Comparison of ENCODE assay signal across 9 cellular contexts in genomic region chr1:38577937-38578443, GRCh38.
A peak's percentile ranks its signal among the peaks of the same experiment; 100 is the strongest.
DNase-seq lines count a peak whose midpoint lies in the region; ATAC-seq and TF ChIP-seq lines count a peak whose summit lies in the region.
"Had no signal": no experiment of that assay in that cellular context is flagged by ENCODE, and none has a peak within 500 bp of the region (broad histone marks: within the 10 kb centered on the region; RNA-seq: fewer than 3 reads in every experiment).

No MANE protein-coding gene starts in this region.

- no peak overlapping the region for H3K27ac ChIP-seq in skin epidermis

- peaks cover 72% of the 10 kb centered on the region for H3K27me3 Mint-ChIP-seq in activated CD8-positive, alpha-beta memory T cell treated with anti-CD3 and anti-CD28 coated beads, Interleukin-2, amount 10 ng/mL, durations not matched to agents 7 days and 5 days
- peaks cover 40% of the 10 kb centered on the region for H3K27me3 Mint-ChIP-seq in activated B cell treated with CpG ODN at 0.5 μM for 24 hours

- no peak for TF ChIP-seq CTCF in activated B cell treated with CpG ODN at 0.5 μM for 24 hours (IDR thresholded peaks at IDR 0.05)

- H3K4me3 ChIP-seq in iPS-11a (ENCODE audit: low read depth, low read length) (peak overlapping the region; percentile 34), skin epidermis (peak overlapping the region in 5 of 7 experiments; percentile 2 to 29 (median 15))

- no peaks in the 10 kb centered on the region for H3K9me3 Mint-ChIP-seq in activated CD8-positive, alpha-beta memory T cell treated with anti-CD3 and anti-CD28 coated beads, Interleukin-2, amount 10 ng/mL, durations not matched to agents 7 days and 5 days (ENCODE audit: low read depth)
- no peaks in the 10 kb centered on the region for H3K9me3 Mint-ChIP-seq in activated B cell treated with CpG ODN at 0.5 μM for 24 hours

- H3K27ac Mint-ChIP-seq in activated CD8-positive, alpha-beta memory T cell treated with anti-CD3 and anti-CD28 coated beads, Interleukin-2, amount 10 ng/mL, durations not matched to agents 7 days and 5 days, result no peak overlapping the region
- H3K27ac Mint-ChIP-seq in activated B cell treated with CpG ODN at 0.5 μM for 24 hours, result no peak overlapping the region

- no peak for DNase-seq in activated CD8-positive, alpha-beta memory T cell treated with anti-CD3 and anti-CD28 coated beads, Interleukin-2, amount 10 ng/mL, durations not matched to agents 7 days and 5 days
- DNase-seq in activated CD8-positive, alpha-beta memory T cell treated with anti-CD3 and anti-CD28 coated beads, Interleukin-2, amount 50 U/mL, for 4 hours, result no peak
- DNase-seq in activated B cell treated with CpG ODN at 0.5 μM for 24 hours (no peak), NCI-H2081 (lab: John Stamatoyannopoulos, UW) (no peak), dedifferentiated amniotic fluid mesenchymal stem cell (ENCODE audit: extremely low spot score) (no peak)
- DNase-seq: Kasumi-1 had no signal

- no peak for ATAC-seq in activated CD8-positive, alpha-beta memory T cell treated with anti-CD3 and anti-CD28 coated beads, Interleukin-2, amount 10 ng/mL, durations not matched to agents 7 days and 5 days
- ATAC-seq in activated B cell treated with CpG ODN at 0.5 μM for 24 hours (ENCODE audit: low read depth) (no peak), GM18867 (IDR thresholded peaks at IDR 0.05; ENCODE audit: unreplicated experiment) (no peak)

- POLR2A ChIA-PET in activated B cell treated with CpG ODN at 0.5 μM for 24 hours (lab: Charles Lee), result interaction anchor here (0.6 to 1.0 kb wide), 2 partner anchors 20 to 516 kb away, joined by 3 to 7 read pairs; no protein-coding TSS in a partner anchor

- intact Hi-C loops in activated B cell treated with CpG ODN at 0.5 μM for 24 hours (cut with micrococcal nuclease), result no loop called here

- peak overlapping the region; percentile 28 for H3K4me3 Mint-ChIP-seq in activated CD8-positive, alpha-beta memory T cell treated with anti-CD3 and anti-CD28 coated beads, Interleukin-2, amount 10 ng/mL, durations not matched to agents 7 days and 5 days
- H3K4me3 Mint-ChIP-seq in activated B cell treated with CpG ODN at 0.5 μM for 24 hours, result peak overlapping the region; percentile 49

- CTCF ChIA-PET in activated CD8-positive, alpha-beta memory T cell treated with anti-CD3 and anti-CD28 coated beads, Interleukin-2, amount 10 ng/mL, durations not matched to agents 7 days and 5 days (lab: Charles Lee), result no interaction called here
- CTCF ChIA-PET in activated B cell treated with CpG ODN at 0.5 μM for 24 hours (lab: Charles Lee), result no interaction called here

- peaks cover 6% of the 10 kb centered on the region for H3K4me1 Mint-ChIP-seq in activated CD8-positive, alpha-beta memory T cell treated with anti-CD3 and anti-CD28 coated beads, Interleukin-2, amount 10 ng/mL, durations not matched to agents 7 days and 5 days
- peaks cover 6% of the 10 kb centered on the region for H3K4me1 Mint-ChIP-seq in activated B cell treated with CpG ODN at 0.5 μM for 24 hours

- no peaks in the 10 kb centered on the region for H3K36me3 Mint-ChIP-seq in activated CD8-positive, alpha-beta memory T cell treated with anti-CD3 and anti-CD28 coated beads, Interleukin-2, amount 10 ng/mL, durations not matched to agents 7 days and 5 days
- H3K36me3 Mint-ChIP-seq in activated B cell treated with CpG ODN at 0.5 μM for 24 hours (ENCODE audit: low read depth), result no peaks in the 10 kb centered on the region
